In genomic region chr13:45660458-45660857, GRCh38 we compare ENCODE assay signal across 1 cellular context.
A peak's percentile ranks its signal among the peaks of the same experiment; 100 is the strongest.
TF ChIP-seq lines count a peak whose summit lies in the region.

No MANE protein-coding gene starts in this region.

TF ChIP-seq in GM12878, 131 proteins besides CTCF, POLR2A, EP300 and RAD21:
- TF ChIP-seq SPI1 (IDR thresholded peaks at IDR 0.05; ENCODE audit: borderline replicate concordance, insufficient read depth, low read depth, low read length): peak; percentile 61; the same call in 1 of the 2 replicates
